In the genomic region with DNA sequence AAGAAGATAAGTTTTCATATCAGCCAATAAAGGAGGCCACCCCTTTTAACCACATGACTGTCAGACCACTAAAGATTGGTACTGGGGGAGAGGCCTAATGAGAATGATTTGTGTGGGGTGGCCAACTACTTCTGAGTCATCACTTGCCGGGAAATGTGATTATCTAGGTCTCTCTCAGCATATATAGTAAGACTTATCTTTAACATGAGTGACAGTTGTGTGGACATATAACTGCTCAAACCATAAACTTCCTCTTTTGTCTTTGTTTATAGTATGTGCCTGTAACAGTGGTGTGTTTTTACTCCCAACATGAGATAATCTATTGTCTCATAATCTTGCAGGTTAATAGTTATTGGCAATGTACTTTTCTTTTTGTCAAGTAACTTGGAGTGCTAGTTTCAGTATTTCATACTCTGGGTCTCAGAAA, we compare ENCODE assay signal across 1 cellular context.
TF ChIP-seq lines count a peak whose summit lies in the region.

No MANE protein-coding gene starts in this region.

TF ChIP-seq in K562, 482 proteins besides CTCF, POLR2A, EP300 and RAD21 (continued from another document and continues in another):
- TF ChIP-seq, protein P1, sequence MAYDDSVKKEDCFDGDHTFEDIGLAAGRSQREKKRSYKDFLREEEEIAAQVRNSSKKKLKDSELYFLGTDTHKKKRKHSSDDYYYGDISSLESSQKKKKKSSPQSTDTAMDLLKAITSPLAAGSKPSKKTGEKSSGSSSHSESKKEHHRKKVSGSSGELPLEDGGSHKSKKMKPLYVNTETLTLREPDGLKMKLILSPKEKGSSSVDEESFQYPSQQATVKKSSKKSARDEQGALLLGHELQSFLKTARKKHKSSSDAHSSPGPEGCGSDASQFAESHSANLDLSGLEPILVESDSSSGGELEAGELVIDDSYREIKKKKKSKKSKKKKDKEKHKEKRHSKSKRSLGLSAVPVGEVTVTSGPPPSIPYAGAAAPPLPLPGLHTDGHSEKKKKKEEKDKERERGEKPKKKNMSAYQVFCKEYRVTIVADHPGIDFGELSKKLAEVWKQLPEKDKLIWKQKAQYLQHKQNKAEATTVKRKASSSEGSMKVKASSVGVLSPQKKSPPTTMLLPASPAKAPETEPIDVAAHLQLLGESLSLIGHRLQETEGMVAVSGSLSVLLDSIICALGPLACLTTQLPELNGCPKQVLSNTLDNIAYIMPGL (CRISPR knock-in tag; IDR thresholded peaks at IDR 0.05), result no peak
- TF ChIP-seq ZNF184 (CRISPR knock-in tag; IDR thresholded peaks at IDR 0.05), result no peak
- TF ChIP-seq KLF10 (CRISPR knock-in tag; IDR thresholded peaks at IDR 0.05), result no peak
- TF ChIP-seq KDM5B (IDR thresholded peaks at IDR 0.05; ENCODE audit: insufficient replicate concordance, low read depth, low read length), result no peak
- TF ChIP-seq, protein P2, sequence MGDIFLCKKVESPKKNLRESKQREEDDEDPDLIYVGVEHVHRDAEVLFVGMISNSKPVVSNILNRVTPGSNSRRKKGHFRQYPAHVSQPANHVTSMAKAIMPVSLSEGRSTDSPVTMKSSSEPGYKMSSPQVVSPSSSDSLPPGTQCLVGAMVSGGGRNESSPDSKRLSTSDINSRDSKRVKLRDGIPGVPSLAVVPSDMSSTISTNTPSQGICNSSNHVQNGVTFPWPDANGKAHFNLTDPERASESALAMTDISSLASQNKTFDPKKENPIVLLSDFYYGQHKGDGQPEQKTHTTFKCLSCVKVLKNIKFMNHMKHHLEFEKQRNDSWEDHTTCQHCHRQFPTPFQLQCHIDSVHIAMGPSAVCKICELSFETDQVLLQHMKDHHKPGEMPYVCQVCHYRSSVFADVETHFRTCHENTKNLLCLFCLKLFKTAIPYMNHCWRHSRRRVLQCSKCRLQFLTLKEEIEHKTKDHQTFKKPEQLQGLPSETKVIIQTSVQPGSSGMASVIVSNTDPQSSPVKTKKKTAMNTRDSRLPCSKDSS (IDR thresholded peaks at IDR 0.05; ENCODE audit: low read depth, partially characterized antibody), result no peak
- TF ChIP-seq, protein P3, sequence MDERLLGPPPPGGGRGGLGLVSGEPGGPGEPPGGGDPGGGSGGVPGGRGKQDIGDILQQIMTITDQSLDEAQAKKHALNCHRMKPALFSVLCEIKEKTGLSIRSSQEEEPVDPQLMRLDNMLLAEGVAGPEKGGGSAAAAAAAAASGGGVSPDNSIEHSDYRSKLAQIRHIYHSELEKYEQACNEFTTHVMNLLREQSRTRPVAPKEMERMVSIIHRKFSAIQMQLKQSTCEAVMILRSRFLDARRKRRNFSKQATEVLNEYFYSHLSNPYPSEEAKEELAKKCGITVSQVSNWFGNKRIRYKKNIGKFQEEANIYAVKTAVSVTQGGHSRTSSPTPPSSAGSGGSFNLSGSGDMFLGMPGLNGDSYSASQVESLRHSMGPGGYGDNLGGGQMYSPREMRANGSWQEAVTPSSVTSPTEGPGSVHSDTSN (CRISPR knock-in tag; IDR thresholded peaks at IDR 0.05; ENCODE audit: low read depth), result peak; percentile 69
- TF ChIP-seq, protein P3 (tag; conservative IDR thresholded peaks at IDR 0.05; ENCODE audit: low read depth), result peak; percentile 97
- TF ChIP-seq, protein P4, sequence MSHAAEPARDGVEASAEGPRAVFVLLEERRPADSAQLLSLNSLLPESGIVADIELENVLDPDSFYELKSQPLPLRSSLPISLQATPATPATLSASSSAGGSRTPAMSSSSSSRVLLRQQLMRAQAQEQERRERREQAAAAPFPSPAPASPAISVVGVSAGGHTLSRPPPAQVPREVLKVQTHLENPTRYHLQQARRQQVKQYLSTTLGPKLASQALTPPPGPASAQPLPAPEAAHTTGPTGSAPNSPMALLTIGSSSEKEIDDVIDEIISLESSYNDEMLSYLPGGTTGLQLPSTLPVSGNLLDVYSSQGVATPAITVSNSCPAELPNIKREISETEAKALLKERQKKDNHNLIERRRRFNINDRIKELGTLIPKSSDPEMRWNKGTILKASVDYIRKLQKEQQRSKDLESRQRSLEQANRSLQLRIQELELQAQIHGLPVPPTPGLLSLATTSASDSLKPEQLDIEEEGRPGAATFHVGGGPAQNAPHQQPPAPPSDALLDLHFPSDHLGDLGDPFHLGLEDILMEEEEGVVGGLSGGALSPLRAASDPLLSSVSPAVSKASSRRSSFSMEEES (CRISPR knock-in tag; IDR thresholded peaks at IDR 0.05), result no peak
- TF ChIP-seq ZNF780A (CRISPR knock-in tag; IDR thresholded peaks at IDR 0.05), result no peak
- TF ChIP-seq KLF1 (tag; IDR thresholded peaks at IDR 0.05), result no peak
- TF ChIP-seq, protein P5, sequence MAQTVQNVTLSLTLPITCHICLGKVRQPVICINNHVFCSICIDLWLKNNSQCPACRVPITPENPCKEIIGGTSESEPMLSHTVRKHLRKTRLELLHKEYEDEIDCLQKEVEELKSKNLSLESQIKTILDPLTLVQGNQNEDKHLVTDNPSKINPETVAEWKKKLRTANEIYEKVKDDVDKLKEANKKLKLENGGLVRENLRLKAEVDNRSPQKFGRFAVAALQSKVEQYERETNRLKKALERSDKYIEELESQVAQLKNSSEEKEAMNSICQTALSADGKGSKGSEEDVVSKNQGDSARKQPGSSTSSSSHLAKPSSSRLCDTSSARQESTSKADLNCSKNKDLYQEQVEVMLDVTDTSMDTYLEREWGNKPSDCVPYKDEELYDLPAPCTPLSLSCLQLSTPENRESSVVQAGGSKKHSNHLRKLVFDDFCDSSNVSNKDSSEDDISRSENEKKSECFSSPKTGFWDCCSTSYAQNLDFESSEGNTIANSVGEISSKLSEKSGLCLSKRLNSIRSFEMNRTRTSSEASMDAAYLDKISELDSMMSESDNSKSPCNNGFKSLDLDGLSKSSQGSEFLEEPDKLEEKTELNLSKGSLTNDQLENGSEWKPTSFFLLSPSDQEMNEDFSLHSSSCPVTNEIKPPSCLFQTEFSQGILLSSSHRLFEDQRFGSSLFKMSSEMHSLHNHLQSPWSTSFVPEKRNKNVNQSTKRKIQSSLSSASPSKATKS (CRISPR knock-in tag; IDR thresholded peaks at IDR 0.05), result no peak
- TF ChIP-seq, protein P6, sequence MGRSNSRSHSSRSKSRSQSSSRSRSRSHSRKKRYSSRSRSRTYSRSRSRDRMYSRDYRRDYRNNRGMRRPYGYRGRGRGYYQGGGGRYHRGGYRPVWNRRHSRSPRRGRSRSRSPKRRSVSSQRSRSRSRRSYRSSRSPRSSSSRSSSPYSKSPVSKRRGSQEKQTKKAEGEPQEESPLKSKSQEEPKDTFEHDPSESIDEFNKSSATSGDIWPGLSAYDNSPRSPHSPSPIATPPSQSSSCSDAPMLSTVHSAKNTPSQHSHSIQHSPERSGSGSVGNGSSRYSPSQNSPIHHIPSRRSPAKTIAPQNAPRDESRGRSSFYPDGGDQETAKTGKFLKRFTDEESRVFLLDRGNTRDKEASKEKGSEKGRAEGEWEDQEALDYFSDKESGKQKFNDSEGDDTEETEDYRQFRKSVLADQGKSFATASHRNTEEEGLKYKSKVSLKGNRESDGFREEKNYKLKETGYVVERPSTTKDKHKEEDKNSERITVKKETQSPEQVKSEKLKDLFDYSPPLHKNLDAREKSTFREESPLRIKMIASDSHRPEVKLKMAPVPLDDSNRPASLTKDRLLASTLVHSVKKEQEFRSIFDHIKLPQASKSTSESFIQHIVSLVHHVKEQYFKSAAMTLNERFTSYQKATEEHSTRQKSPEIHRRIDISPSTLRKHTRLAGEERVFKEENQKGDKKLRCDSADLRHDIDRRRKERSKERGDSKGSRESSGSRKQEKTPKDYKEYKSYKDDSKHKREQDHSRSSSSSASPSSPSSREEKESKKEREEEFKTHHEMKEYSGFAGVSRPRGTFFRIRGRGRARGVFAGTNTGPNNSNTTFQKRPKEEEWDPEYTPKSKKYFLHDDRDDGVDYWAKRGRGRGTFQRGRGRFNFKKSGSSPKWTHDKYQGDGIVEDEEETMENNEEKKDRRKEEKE (IDR thresholded peaks at IDR 0.05; ENCODE audit: borderline replicate concordance in 1 of 2, control insufficient read depth in 1 of 2, low read depth in 2 of 2, low read length in 1 of 2), result no peak
- peak; percentile 82 for TF ChIP-seq NCOA1 (IDR thresholded peaks at IDR 0.05; ENCODE audit: low read depth)
- TF ChIP-seq NONO (IDR thresholded peaks at IDR 0.05; ENCODE audit: low read depth in 2 of 2, low read length in 1 of 2), result no peak
- TF ChIP-seq, protein P7, sequence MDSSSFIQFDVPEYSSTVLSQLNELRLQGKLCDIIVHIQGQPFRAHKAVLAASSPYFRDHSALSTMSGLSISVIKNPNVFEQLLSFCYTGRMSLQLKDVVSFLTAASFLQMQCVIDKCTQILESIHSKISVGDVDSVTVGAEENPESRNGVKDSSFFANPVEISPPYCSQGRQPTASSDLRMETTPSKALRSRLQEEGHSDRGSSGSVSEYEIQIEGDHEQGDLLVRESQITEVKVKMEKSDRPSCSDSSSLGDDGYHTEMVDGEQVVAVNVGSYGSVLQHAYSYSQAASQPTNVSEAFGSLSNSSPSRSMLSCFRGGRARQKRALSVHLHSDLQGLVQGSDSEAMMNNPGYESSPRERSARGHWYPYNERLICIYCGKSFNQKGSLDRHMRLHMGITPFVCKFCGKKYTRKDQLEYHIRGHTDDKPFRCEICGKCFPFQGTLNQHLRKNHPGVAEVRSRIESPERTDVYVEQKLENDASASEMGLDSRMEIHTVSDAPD (CRISPR knock-in tag; IDR thresholded peaks at IDR 0.05), result no peak
- TF ChIP-seq FOSL1 (tag; conservative IDR thresholded peaks at IDR 0.05), result peak; percentile 100
- no peak for TF ChIP-seq TCFL5 (CRISPR knock-in tag; conservative IDR thresholded peaks at IDR 0.05)
- no peak for TF ChIP-seq ZNF778 (CRISPR knock-in tag; IDR thresholded peaks at IDR 0.05)
- TF ChIP-seq, protein P8, sequence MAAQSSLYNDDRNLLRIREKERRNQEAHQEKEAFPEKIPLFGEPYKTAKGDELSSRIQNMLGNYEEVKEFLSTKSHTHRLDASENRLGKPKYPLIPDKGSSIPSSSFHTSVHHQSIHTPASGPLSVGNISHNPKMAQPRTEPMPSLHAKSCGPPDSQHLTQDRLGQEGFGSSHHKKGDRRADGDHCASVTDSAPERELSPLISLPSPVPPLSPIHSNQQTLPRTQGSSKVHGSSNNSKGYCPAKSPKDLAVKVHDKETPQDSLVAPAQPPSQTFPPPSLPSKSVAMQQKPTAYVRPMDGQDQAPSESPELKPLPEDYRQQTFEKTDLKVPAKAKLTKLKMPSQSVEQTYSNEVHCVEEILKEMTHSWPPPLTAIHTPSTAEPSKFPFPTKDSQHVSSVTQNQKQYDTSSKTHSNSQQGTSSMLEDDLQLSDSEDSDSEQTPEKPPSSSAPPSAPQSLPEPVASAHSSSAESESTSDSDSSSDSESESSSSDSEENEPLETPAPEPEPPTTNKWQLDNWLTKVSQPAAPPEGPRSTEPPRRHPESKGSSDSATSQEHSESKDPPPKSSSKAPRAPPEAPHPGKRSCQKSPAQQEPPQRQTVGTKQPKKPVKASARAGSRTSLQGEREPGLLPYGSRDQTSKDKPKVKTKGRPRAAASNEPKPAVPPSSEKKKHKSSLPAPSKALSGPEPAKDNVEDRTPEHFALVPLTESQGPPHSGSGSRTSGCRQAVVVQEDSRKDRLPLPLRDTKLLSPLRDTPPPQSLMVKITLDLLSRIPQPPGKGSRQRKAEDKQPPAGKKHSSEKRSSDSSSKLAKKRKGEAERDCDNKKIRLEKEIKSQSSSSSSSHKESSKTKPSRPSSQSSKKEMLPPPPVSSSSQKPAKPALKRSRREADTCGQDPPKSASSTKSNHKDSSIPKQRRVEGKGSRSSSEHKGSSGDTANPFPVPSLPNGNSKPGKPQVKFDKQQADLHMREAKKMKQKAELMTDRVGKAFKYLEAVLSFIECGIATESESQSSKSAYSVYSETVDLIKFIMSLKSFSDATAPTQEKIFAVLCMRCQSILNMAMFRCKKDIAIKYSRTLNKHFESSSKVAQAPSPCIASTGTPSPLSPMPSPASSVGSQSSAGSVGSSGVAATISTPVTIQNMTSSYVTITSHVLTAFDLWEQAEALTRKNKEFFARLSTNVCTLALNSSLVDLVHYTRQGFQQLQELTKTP (IDR thresholded peaks at IDR 0.05; ENCODE audit: low read depth in 1 of 2, partially characterized antibody in 2 of 2), result peak; percentile 65 to 76
- no peak for TF ChIP-seq RB1 (IDR thresholded peaks at IDR 0.05; ENCODE audit: low read depth)
- no peak for TF ChIP-seq PCBP2 (IDR thresholded peaks at IDR 0.05; ENCODE audit: low read depth, low read length, poor library complexity, severe bottlenecking)
- peak; percentile 91 for TF ChIP-seq MECOM (CRISPR knock-in tag; IDR thresholded peaks at IDR 0.05)
- no peak for TF ChIP-seq TAF15 (IDR thresholded peaks at IDR 0.05; ENCODE audit: low read depth, low read length)
- TF ChIP-seq TBL1XR1 (IDR thresholded peaks at IDR 0.05; ENCODE audit: low read length in 2 of 2), result peak in 1 of 2 experiments; percentile 93; a peak in 2 of 4 replicates
- no peak for TF ChIP-seq NR2F6 (CRISPR knock-in tag; IDR thresholded peaks at IDR 0.05)
- TF ChIP-seq POLR2H (tag; IDR thresholded peaks at IDR 0.05; ENCODE audit: low read depth), result no peak
- no peak for TF ChIP-seq PCBP1 (IDR thresholded peaks at IDR 0.05; ENCODE audit: low read depth, low read length, poor library complexity, severe bottlenecking)
- peak; percentile 99 for TF ChIP-seq JUND (IDR thresholded peaks at IDR 0.05; ENCODE audit: borderline replicate concordance, low read depth, low read length)
- peak; percentile 99 for TF ChIP-seq JUND (tag; IDR thresholded peaks at IDR 0.05; ENCODE audit: borderline replicate concordance, low read depth, low read length)
- TF ChIP-seq WHSC1 (IDR thresholded peaks at IDR 0.05; ENCODE audit: low read length), result no peak
- no peak for TF ChIP-seq ZC3H4 (CRISPR knock-in tag; IDR thresholded peaks at IDR 0.05; ENCODE audit: borderline replicate concordance)
- TF ChIP-seq, protein P9, sequence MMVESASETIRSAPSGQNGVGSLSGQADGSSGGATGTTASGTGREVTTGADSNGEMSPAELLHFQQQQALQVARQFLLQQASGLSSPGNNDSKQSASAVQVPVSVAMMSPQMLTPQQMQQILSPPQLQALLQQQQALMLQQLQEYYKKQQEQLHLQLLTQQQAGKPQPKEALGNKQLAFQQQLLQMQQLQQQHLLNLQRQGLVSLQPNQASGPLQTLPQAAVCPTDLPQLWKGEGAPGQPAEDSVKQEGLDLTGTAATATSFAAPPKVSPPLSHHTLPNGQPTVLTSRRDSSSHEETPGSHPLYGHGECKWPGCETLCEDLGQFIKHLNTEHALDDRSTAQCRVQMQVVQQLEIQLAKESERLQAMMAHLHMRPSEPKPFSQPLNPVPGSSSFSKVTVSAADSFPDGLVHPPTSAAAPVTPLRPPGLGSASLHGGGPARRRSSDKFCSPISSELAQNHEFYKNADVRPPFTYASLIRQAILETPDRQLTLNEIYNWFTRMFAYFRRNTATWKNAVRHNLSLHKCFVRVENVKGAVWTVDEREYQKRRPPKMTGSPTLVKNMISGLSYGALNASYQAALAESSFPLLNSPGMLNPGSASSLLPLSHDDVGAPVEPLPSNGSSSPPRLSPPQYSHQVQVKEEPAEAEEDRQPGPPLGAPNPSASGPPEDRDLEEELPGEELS (CRISPR knock-in tag; IDR thresholded peaks at IDR 0.05; ENCODE audit: borderline replicate concordance), result no peak
